15 cellular contexts compared by ENCODE assay signal in the genomic region with DNA sequence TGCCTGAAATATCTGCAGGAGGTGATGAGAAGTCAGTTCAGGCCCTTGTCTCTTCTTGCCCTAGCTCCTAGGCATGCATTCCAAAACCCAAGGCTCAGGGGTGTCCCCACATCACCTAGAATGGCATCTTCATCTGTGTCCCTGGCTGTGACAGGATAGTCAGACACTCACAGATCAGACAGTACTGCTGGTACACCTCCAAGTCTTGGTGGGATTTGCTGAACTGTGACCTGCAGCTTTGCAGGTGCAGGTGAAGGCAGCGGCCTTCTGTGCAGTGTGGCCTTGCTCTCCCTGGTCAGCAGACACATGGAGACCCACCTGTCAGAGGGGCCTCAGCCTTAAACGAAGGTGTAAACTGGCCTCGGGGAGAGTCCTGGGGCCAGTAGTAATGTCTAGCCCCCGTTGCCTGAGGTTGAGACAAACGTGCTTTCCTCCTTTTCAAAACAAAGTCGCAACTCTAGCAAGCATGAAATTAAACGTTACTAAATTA. TPM values are rescaled to one million over a fixed set of nuclear protein-coding genes. Genes with fewer than 3 reads are reported as not detected.
DNase-seq lines count a peak whose midpoint lies in the region; ATAC-seq and TF ChIP-seq lines count a peak whose summit lies in the region.
"Had no signal": no experiment of that assay in that cellular context is flagged by ENCODE, and none has a peak within 500 bp of the region (broad histone marks: within the 10 kb centered on the region; RNA-seq: fewer than 3 reads in every experiment).

No MANE protein-coding gene starts in this region.

- no peak for TF ChIP-seq POLR2A in HCT116 (IDR thresholded peaks at IDR 0.05; ENCODE audit: borderline replicate concordance, extremely low read depth, insufficient read depth, insufficient read length)

- TF ChIP-seq CTCF in C4-2B (conservative IDR thresholded peaks at IDR 0.05): no peak
- TF ChIP-seq CTCF in HCT116 (IDR thresholded peaks at IDR 0.05 in 2 of 3, conservative IDR thresholded peaks at IDR 0.05 in 1 of 3; ENCODE audit: borderline replicate concordance in 1 of 3, insufficient read depth in 1 of 3, low read depth in 2 of 3, low read length in 2 of 3): no peak
- no peak for TF ChIP-seq CTCF in ascending aorta (IDR thresholded peaks at IDR 0.05)
- TF ChIP-seq CTCF in neutrophil (IDR thresholded peaks at IDR 0.05): no peak

- RAD21 ChIA-PET in HCT116 (lab: Charles Lee; ENCODE audit: low non-redundant PET in 1 of 2, low total read pairs in 2 of 2, uncharacterized antibody in 2 of 2, unreplicated experiment in 2 of 2): no interaction called here

- H3K27ac ChIP-seq in C4-2B (peak overlapping the region; percentile 53), HCT116 (ENCODE audit: low read depth, low read length) (peak overlapping the region; percentile 80), ascending aorta (peak overlapping the region; percentile 30 to 35), neutrophil (peak overlapping the region; percentile 99)

- no peak for TF ChIP-seq RAD21 in HCT116 (IDR thresholded peaks at IDR 0.05; ENCODE audit: low read depth)

- H3K4me3 ChIP-seq in HCT116 (replicated peaks in 1 of 2; ENCODE audit: low read depth in 1 of 2, low read length in 2 of 2) (peak overlapping the region in 1 of 2 experiments; percentile 44; a peak in 1 of 4 replicates), ascending aorta (no peak overlapping the region), neutrophil (ENCODE audit: low read depth in 1 of 2, low read length in 1 of 2) (no peak overlapping the region)
- H3K4me3 ChIP-seq: K562 had no signal

- H3K36me3 ChIP-seq in HCT116 (ENCODE audit: control insufficient read depth in 1 of 2, insufficient read depth in 2 of 2, low read length in 2 of 2): peaks cover 1 to 5% of the 10 kb centered on the region in 2 experiments; a peak in 2 of 4 replicates
- no peaks in the 10 kb centered on the region for H3K36me3 ChIP-seq in ascending aorta
- H3K36me3 ChIP-seq in neutrophil: peaks cover 74% of the 10 kb centered on the region

- no peaks in the 10 kb centered on the region for H3K9me3 ChIP-seq in HCT116 (ENCODE audit: control insufficient read depth in 1 of 2, insufficient read depth in 1 of 2, low read depth in 1 of 2, low read length in 2 of 2)
- no peaks in the 10 kb centered on the region for H3K9me3 ChIP-seq in ascending aorta
- H3K9me3 ChIP-seq in neutrophil: no peaks in the 10 kb centered on the region

- intact Hi-C loops in HCT116 (cut with micrococcal nuclease) (no loop called here), ascending aorta (cut with DNase I) (no loop called here)

- peak overlapping the region; percentile 81 for H3K4me2 ChIP-seq in HCT116 (ENCODE audit: low read length)

- ATAC-seq in HCT116 (no peak), esophagus mucosa (no peak), GM21447 (IDR thresholded peaks at IDR 0.05; ENCODE audit: unreplicated experiment) (no peak)
- ATAC-seq: K562 had no signal

- peak overlapping the region; percentile 54 for H3K9ac ChIP-seq in HCT116 (ENCODE audit: low read length)

- CTCF ChIA-PET in HCT116 (lab: Charles Lee): no interaction called here

- DNase-seq in HCT116 (ENCODE audit: low read depth, low spot score) (no peak), ascending aorta (ENCODE audit: low spot score in 2 of 2) (peak in 1 of 2 donors; percentile 33), NCI-H1417 (lab: John Stamatoyannopoulos, UW) (no peak), NCI-H510A (lab: John Stamatoyannopoulos, UW) (no peak)
- DNase-seq: activated CD4-positive, alpha-beta memory T cell treated with anti-CD3 and anti-CD28 coated beads for 36 hours; activated effector memory CD4-positive, alpha-beta T cell treated with anti-CD3 and anti-CD28 coated beads, Interleukin-2, amount 50 U/mL, for 16 hours; NCI-H1436; occipital lobe; T1000 had no signal

- H3K79me2 ChIP-seq in HCT116 (ENCODE audit: insufficient read depth, low read length): peaks cover 24% of the 10 kb centered on the region; the same call in 1 of the 2 replicates

- H2AFZ ChIP-seq in HCT116 (ENCODE audit: low read depth, low read length, poor library complexity, severe bottlenecking): no peak overlapping the region

- POLR2A ChIA-PET in HCT116 (lab: Charles Lee): interaction anchor here (1.0 kb wide), 1 partner anchor 11 kb away, joined by 3 read pairs; no protein-coding TSS in a partner anchor

- no peaks in the 10 kb centered on the region for H4K20me1 ChIP-seq in HCT116 (ENCODE audit: insufficient read depth)

- H3K27me3 ChIP-seq in HCT116 (ENCODE audit: insufficient read depth, low read length) (no peaks in the 10 kb centered on the region), ascending aorta (no peaks in the 10 kb centered on the region), neutrophil (no peaks in the 10 kb centered on the region)

- no TSS peak for BruUV-seq in HCT116 (replicated peaks; lab: Mats Ljungman, UMichigan)

- H3K4me1 ChIP-seq in HCT116 (ENCODE audit: control insufficient read depth in 1 of 2, insufficient read depth in 2 of 2, low read length in 2 of 2) (peaks cover 41 to 62% of the 10 kb centered on the region in 2 experiments), ascending aorta (peaks cover 0 to 22% of the 10 kb centered on the region in 2 donors), neutrophil (ENCODE audit: control insufficient read depth in 1 of 2, insufficient read depth in 1 of 2, low read depth in 1 of 2, low read length in 1 of 2) (peaks cover 45 to 66% of the 10 kb centered on the region in 2 experiments)

- no peaks in the 10 kb centered on the region for H3K9me2 ChIP-seq in HCT116 (ENCODE audit: insufficient read depth)

TF ChIP-seq in HCT116, 20 proteins besides CTCF, POLR2A, EP300 and RAD21 (continues in another document):
- no peak for TF ChIP-seq CEBPB (IDR thresholded peaks at IDR 0.05; ENCODE audit: low read depth)
- TF ChIP-seq EGR1 (IDR thresholded peaks at IDR 0.05; ENCODE audit: low read depth): no peak
- TF ChIP-seq SP1 (IDR thresholded peaks at IDR 0.05; ENCODE audit: low read depth): no peak
- no peak for TF ChIP-seq YY1 (IDR thresholded peaks at IDR 0.05; ENCODE audit: extremely low read depth, insufficient replicate concordance, low read depth, low read length)
- no peak for TF ChIP-seq POLR2AphosphoS5 (IDR thresholded peaks at IDR 0.05; ENCODE audit: low read depth, low read length)
- no peak for TF ChIP-seq ZNF274 (IDR thresholded peaks at IDR 0.05; ENCODE audit: low read depth, low read length)
- TF ChIP-seq EZH2 (IDR thresholded peaks at IDR 0.05): no peak
- TF ChIP-seq MAX (IDR thresholded peaks at IDR 0.05): no peak
- TF ChIP-seq EZH2phosphoT487 (IDR thresholded peaks at IDR 0.05; ENCODE audit: borderline replicate concordance): no peak
- TF ChIP-seq CBX3 (IDR thresholded peaks at IDR 0.05; ENCODE audit: low read depth): no peak
- TF ChIP-seq ZFX (IDR thresholded peaks at IDR 0.05): no peak
- TF ChIP-seq FOSL1 (IDR thresholded peaks at IDR 0.05; ENCODE audit: low read depth): no peak
- no peak for TF ChIP-seq SRF (IDR thresholded peaks at IDR 0.05; ENCODE audit: low read depth)
- TF ChIP-seq JUND (IDR thresholded peaks at IDR 0.05): no peak
- no peak for TF ChIP-seq TCF7L2 (IDR thresholded peaks at IDR 0.05; ENCODE audit: borderline replicate concordance, extremely low read depth, insufficient read depth, insufficient read length)
- TF ChIP-seq, protein P1, sequence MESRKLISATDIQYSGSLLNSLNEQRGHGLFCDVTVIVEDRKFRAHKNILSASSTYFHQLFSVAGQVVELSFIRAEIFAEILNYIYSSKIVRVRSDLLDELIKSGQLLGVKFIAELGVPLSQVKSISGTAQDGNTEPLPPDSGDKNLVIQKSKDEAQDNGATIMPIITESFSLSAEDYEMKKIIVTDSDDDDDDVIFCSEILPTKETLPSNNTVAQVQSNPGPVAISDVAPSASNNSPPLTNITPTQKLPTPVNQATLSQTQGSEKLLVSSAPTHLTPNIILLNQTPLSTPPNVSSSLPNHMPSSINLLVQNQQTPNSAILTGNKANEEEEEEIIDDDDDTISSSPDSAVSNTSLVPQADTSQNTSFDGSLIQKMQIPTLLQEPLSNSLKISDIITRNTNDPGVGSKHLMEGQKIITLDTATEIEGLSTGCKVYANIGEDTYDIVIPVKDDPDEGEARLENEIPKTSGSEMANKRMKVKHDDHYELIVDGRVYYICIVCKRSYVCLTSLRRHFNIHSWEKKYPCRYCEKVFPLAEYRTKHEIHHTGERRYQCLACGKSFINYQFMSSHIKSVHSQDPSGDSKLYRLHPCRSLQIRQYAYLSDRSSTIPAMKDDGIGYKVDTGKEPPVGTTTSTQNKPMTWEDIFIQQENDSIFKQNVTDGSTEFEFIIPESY (IDR thresholded peaks at IDR 0.05; ENCODE audit: extremely low read depth, insufficient replicate concordance, low read length): no peak
- no peak for TF ChIP-seq SIN3A (IDR thresholded peaks at IDR 0.05; ENCODE audit: low read depth)

RNA-seq across cellular contexts. Expression of gene MBP, which starts 42.7 kb away (rescaled TPM):
- total RNA-seq in HCT116 (2021; ENCODE audit: unreplicated experiment) (34.9 TPM), ascending aorta (8.1 TPM), esophagus mucosa (25.5 TPM)
- polyA plus RNA-seq in HCT116 (2012): 17.5 and 20.2 TPM in 2 replicates
- total RNA-seq: Daoy had no signal
- polyA plus RNA-seq: K562 had no signal

Comparison
In these comparisons a context has a peak if more than half of its experiments do, and no peak if none do; other contexts are left out.
1. H3K27ac ChIP-seq: peak in every context shown above with its lines; median percentile 99 in neutrophil; 80 in HCT116; 53 in C4-2B; 32 in ascending aorta.